1 cellular context compared by ENCODE assay signal in genomic region chr9:33225319-33226152, GRCh38.
TF ChIP-seq lines count a peak whose summit lies in the region.

No MANE protein-coding gene starts in this region.

TF ChIP-seq in GM23338, 12 proteins besides CTCF, POLR2A, EP300 and RAD21 (continued from another document):
- TF ChIP-seq ZNF462 (CRISPR knock-in tag; IDR thresholded peaks at IDR 0.05), result no peak
- no peak for TF ChIP-seq NANOG (IDR thresholded peaks at IDR 0.05; ENCODE audit: borderline replicate concordance)
- no peak for TF ChIP-seq EZH2 (IDR thresholded peaks at IDR 0.05; ENCODE audit: low read depth, unreplicated experiment)
- no peak for TF ChIP-seq JUNB (IDR thresholded peaks at IDR 0.05; ENCODE audit: unreplicated experiment)
- no peak for TF ChIP-seq POLR2AphosphoS5 (IDR thresholded peaks at IDR 0.05; ENCODE audit: low read depth)
- no peak for TF ChIP-seq ETS1 (IDR thresholded peaks at IDR 0.05)
- TF ChIP-seq CREB1 (CRISPR knock-in tag; IDR thresholded peaks at IDR 0.05; ENCODE audit: low read depth), result no peak
- TF ChIP-seq STAT1 (IDR thresholded peaks at IDR 0.05; ENCODE audit: unreplicated experiment), result no peak
- no peak for TF ChIP-seq ZNF331 (CRISPR knock-in tag; IDR thresholded peaks at IDR 0.05; ENCODE audit: low read depth)
- TF ChIP-seq, protein P1, sequence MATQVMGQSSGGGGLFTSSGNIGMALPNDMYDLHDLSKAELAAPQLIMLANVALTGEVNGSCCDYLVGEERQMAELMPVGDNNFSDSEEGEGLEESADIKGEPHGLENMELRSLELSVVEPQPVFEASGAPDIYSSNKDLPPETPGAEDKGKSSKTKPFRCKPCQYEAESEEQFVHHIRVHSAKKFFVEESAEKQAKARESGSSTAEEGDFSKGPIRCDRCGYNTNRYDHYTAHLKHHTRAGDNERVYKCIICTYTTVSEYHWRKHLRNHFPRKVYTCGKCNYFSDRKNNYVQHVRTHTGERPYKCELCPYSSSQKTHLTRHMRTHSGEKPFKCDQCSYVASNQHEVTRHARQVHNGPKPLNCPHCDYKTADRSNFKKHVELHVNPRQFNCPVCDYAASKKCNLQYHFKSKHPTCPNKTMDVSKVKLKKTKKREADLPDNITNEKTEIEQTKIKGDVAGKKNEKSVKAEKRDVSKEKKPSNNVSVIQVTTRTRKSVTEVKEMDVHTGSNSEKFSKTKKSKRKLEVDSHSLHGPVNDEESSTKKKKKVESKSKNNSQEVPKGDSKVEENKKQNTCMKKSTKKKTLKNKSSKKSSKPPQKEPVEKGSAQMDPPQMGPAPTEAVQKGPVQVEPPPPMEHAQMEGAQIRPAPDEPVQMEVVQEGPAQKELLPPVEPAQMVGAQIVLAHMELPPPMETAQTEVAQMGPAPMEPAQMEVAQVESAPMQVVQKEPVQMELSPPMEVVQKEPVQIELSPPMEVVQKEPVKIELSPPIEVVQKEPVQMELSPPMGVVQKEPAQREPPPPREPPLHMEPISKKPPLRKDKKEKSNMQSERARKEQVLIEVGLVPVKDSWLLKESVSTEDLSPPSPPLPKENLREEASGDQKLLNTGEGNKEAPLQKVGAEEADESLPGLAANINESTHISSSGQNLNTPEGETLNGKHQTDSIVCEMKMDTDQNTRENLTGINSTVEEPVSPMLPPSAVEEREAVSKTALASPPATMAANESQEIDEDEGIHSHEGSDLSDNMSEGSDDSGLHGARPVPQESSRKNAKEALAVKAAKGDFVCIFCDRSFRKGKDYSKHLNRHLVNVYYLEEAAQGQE (IDR thresholded peaks at IDR 0.05; ENCODE audit: unreplicated experiment), result no peak
- no peak for TF ChIP-seq EZH2phosphoT487 (IDR thresholded peaks at IDR 0.05; ENCODE audit: unreplicated experiment)
